In the genomic region with DNA sequence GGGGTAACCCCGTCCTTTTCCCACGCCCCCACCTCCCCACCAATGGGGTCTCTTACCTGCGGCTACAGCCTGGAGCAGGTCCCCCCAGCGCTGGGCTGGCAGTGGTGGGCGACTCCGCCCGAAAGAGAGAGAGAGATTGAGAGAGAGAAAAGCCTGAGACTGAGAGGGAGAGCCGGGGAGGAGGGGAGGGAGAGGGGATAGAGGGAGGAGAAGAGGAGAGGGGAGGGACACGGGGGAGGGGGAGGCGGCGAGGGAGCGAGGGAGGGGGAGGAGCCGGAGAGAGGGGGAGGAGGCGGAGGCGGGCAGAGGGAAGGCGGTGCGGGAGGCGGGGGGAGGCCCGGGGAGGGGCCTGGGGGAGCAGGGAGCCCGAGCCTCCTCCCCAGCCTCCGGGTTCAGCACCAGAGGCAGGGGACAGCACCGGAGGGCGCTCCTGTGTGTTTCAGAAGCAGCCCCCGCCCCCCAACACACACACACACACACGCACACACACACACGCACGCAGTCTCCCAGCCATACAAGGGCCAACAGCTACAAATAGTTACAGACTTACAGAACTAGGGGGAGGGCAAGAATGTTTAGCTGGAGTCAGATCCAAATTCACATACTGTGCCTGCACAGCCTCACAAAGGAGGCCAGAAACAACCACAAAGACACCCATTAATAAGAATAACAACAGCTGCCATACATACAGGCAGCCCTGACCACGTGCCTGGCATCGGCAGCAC, we compare ENCODE assay signal across 1 cellular context.
TF ChIP-seq lines count a peak whose summit lies in the region.

A gene with protein sequence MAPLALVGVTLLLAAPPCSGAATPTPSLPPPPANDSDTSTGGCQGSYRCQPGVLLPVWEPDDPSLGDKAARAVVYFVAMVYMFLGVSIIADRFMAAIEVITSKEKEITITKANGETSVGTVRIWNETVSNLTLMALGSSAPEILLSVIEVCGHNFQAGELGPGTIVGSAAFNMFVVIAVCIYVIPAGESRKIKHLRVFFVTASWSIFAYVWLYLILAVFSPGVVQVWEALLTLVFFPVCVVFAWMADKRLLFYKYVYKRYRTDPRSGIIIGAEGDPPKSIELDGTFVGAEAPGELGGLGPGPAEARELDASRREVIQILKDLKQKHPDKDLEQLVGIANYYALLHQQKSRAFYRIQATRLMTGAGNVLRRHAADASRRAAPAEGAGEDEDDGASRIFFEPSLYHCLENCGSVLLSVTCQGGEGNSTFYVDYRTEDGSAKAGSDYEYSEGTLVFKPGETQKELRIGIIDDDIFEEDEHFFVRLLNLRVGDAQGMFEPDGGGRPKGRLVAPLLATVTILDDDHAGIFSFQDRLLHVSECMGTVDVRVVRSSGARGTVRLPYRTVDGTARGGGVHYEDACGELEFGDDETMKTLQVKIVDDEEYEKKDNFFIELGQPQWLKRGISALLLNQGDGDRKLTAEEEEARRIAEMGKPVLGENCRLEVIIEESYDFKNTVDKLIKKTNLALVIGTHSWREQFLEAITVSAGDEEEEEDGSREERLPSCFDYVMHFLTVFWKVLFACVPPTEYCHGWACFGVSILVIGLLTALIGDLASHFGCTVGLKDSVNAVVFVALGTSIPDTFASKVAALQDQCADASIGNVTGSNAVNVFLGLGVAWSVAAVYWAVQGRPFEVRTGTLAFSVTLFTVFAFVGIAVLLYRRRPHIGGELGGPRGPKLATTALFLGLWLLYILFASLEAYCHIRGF (minus strand): TSS at position 161 of the 725 bp plus-strand sequence. CDS start 5,490 bp downstream, outside the sequence.

TF ChIP-seq in K562, 482 proteins besides CTCF, POLR2A, EP300 and RAD21 (continued from another document and continues in another):
- TF ChIP-seq, protein P1, sequence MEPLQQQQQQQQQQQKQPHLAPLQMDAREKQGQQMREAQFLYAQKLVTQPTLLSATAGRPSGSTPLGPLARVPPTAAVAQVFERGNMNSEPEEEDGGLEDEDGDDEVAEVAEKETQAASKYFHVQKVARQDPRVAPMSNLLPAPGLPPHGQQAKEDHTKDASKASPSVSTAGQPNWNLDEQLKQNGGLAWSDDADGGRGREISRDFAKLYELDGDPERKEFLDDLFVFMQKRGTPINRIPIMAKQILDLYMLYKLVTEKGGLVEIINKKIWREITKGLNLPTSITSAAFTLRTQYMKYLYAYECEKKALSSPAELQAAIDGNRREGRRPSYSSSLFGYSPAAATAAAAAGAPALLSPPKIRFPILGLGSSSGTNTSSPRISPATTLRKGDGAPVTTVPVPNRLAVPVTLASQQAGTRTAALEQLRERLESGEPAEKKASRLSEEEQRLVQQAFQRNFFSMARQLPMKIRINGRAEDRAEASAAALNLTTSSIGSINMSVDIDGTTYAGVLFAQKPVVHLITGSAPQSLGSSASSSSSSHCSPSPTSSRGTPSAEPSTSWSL (CRISPR knock-in tag; IDR thresholded peaks at IDR 0.05; ENCODE audit: borderline replicate concordance): no peak
- TF ChIP-seq KDM4B (IDR thresholded peaks at IDR 0.05; ENCODE audit: borderline replicate concordance in 2 of 2, low read depth in 1 of 2) (no peak), ZBTB5 (IDR thresholded peaks at IDR 0.05) (no peak), JUNB (CRISPR knock-in tag; conservative IDR thresholded peaks at IDR 0.05) (no peak), SIRT6 (IDR thresholded peaks at IDR 0.05; ENCODE audit: low read depth, low read length) (no peak), DMBX1 (CRISPR knock-in tag; IDR thresholded peaks at IDR 0.05; ENCODE audit: borderline replicate concordance) (peak; percentile 68), ELF4 (CRISPR knock-in tag; IDR thresholded peaks at IDR 0.05) (0 out of 2 replicates have a peak, but pooled peaks have one; percentile 21), LEF1 (IDR thresholded peaks at IDR 0.05) (no peak), NEUROD1 (IDR thresholded peaks at IDR 0.05; ENCODE audit: borderline replicate concordance, low read depth, low read length, partially characterized antibody) (no peak), MNT (conservative IDR thresholded peaks at IDR 0.05) (peak in 1 of 2 experiments; percentile 88; a peak in 3 of 4 replicates), ZNF165 (CRISPR knock-in tag; IDR thresholded peaks at IDR 0.05; ENCODE audit: borderline replicate concordance) (no peak), TARDBP (IDR thresholded peaks at IDR 0.05) (no peak), CREB3 (tag; conservative IDR thresholded peaks at IDR 0.05; ENCODE audit: low read depth) (no peak), ADNP (tag; IDR thresholded peaks at IDR 0.05) (no peak), ZNF589 (CRISPR knock-in tag; IDR thresholded peaks at IDR 0.05; ENCODE audit: low read depth) (no peak), ETV1 (tag; conservative IDR thresholded peaks at IDR 0.05; ENCODE audit: low read depth) (no peak), SNRNP70 (optimal IDR thresholded peaks at IDR 0.05; ENCODE audit: low read depth, low read length) (no peak), STAT5A (IDR thresholded peaks at IDR 0.05; ENCODE audit: borderline replicate concordance, low read length) (no peak; the same call in 1 of the 2 replicates), TRIM28 (IDR thresholded peaks at IDR 0.05) (no peak), ZNF696 (CRISPR knock-in tag; conservative IDR thresholded peaks at IDR 0.05) (no peak), TCF7 (IDR thresholded peaks at IDR 0.05; ENCODE audit: borderline replicate concordance) (no peak), IFI16 (CRISPR knock-in tag; IDR thresholded peaks at IDR 0.05) (no peak), RUNX1 (IDR thresholded peaks at IDR 0.05; ENCODE audit: low read depth) (no peak), ZSCAN29 (IDR thresholded peaks at IDR 0.05) (no peak), FOXA1 (IDR thresholded peaks at IDR 0.05; ENCODE audit: borderline replicate concordance) (no peak), TFAM (CRISPR knock-in tag; conservative IDR thresholded peaks at IDR 0.05) (no peak), JUN (IDR thresholded peaks at IDR 0.05; ENCODE audit: borderline replicate concordance, low read depth, low read length) (no peak), JUN (CRISPR knock-in tag; IDR thresholded peaks at IDR 0.05; ENCODE audit: borderline replicate concordance) (no peak), NR2C2 (CRISPR knock-in tag; IDR thresholded peaks at IDR 0.05) (no peak), NR2C2 (tag; IDR thresholded peaks at IDR 0.05) (no peak), BRF1 (IDR thresholded peaks at IDR 0.05; ENCODE audit: borderline replicate concordance, extremely low read depth, insufficient read length) (no peak), MCM3 (IDR thresholded peaks at IDR 0.05) (no peak)
- TF ChIP-seq, protein P2, sequence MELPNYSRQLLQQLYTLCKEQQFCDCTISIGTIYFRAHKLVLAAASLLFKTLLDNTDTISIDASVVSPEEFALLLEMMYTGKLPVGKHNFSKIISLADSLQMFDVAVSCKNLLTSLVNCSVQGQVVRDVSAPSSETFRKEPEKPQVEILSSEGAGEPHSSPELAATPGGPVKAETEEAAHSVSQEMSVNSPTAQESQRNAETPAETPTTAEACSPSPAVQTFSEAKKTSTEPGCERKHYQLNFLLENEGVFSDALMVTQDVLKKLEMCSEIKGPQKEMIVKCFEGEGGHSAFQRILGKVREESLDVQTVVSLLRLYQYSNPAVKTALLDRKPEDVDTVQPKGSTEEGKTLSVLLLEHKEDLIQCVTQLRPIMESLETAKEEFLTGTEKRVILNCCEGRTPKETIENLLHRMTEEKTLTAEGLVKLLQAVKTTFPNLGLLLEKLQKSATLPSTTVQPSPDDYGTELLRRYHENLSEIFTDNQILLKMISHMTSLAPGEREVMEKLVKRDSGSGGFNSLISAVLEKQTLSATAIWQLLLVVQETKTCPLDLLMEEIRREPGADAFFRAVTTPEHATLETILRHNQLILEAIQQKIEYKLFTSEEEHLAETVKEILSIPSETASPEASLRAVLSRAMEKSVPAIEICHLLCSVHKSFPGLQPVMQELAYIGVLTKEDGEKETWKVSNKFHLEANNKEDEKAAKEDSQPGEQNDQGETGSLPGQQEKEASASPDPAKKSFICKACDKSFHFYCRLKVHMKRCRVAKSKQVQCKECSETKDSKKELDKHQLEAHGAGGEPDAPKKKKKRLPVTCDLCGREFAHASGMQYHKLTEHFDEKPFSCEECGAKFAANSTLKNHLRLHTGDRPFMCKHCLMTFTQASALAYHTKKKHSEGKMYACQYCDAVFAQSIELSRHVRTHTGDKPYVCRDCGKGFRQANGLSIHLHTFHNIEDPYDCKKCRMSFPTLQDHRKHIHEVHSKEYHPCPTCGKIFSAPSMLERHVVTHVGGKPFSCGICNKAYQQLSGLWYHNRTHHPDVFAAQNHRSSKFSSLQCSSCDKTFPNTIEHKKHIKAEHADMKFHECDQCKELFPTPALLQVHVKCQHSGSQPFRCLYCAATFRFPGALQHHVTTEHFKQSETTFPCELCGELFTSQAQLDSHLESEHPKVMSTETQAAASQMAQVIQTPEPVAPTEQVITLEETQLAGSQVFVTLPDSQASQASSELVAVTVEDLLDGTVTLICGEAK (IDR thresholded peaks at IDR 0.05): peak; percentile 54
- TF ChIP-seq, protein P2 (CRISPR knock-in tag; IDR thresholded peaks at IDR 0.05): peak; percentile 57
- TF ChIP-seq, protein P3, sequence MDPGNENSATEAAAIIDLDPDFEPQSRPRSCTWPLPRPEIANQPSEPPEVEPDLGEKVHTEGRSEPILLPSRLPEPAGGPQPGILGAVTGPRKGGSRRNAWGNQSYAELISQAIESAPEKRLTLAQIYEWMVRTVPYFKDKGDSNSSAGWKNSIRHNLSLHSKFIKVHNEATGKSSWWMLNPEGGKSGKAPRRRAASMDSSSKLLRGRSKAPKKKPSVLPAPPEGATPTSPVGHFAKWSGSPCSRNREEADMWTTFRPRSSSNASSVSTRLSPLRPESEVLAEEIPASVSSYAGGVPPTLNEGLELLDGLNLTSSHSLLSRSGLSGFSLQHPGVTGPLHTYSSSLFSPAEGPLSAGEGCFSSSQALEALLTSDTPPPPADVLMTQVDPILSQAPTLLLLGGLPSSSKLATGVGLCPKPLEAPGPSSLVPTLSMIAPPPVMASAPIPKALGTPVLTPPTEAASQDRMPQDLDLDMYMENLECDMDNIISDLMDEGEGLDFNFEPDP (CRISPR knock-in tag; IDR thresholded peaks at IDR 0.05): no peak
- TF ChIP-seq, protein P4, sequence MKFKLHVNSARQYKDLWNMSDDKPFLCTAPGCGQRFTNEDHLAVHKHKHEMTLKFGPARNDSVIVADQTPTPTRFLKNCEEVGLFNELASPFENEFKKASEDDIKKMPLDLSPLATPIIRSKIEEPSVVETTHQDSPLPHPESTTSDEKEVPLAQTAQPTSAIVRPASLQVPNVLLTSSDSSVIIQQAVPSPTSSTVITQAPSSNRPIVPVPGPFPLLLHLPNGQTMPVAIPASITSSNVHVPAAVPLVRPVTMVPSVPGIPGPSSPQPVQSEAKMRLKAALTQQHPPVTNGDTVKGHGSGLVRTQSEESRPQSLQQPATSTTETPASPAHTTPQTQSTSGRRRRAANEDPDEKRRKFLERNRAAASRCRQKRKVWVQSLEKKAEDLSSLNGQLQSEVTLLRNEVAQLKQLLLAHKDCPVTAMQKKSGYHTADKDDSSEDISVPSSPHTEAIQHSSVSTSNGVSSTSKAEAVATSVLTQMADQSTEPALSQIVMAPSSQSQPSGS (CRISPR knock-in tag; IDR thresholded peaks at IDR 0.05): no peak
